9 cellular contexts compared by ENCODE assay signal in the genomic region with DNA sequence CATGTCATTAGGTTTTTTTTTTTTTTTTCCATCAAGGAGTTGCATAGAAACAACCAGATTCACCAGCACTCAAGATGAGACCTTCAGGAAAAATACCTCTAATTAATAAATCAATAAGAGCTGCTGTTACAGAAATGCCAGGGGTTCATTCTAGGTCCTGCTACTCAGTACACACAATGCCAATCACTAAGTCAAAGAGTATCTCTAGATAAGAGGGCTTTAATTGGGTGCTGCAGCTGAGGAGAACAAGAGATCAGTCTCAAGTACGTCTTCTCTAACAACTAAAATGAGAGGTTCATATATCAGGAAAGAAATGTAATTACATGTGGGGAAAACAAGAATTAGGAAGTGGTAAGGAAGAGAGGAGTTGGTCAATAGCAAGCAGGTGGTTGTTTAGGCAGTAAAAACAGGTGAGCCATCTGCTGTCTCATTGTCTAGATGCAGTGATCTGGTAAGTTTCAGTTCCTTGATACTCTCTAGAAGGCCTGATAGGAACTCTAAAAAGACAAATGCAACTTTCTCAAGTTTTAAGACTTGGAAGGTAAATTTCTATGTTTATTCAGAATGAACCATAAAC.
DNase-seq lines count a peak whose midpoint lies in the region; ATAC-seq and TF ChIP-seq lines count a peak whose summit lies in the region.
"Had no signal": no experiment of that assay in that cellular context is flagged by ENCODE, and none has a peak within 500 bp of the region (broad histone marks: within the 10 kb centered on the region; RNA-seq: fewer than 3 reads in every experiment).

No MANE protein-coding gene starts in this region.

- DNase-seq in NCI-H1092 treated with DMSO at 0.1 percent for 48 hours (lab: John Stamatoyannopoulos, UW) (peak; percentile 22), NCI-H1092 (lab: John Stamatoyannopoulos, UW) (no peak), renal cortical epithelial cell (ENCODE audit: low read depth) (peak; percentile 7), kidney glomerular epithelial cell (lab: John Stamatoyannopoulos, UW) (no peak)
- DNase-seq in stimulated activated CD4-positive, alpha-beta T cell treated with anti-CD3 and anti-CD28 coated beads, Interleukin-4, amount 100 ng/mL, for 4 hours: no peak
- DNase-seq in central memory CD4-positive, alpha-beta T cell: no peak
- DNase-seq: midbrain had no signal

- H3K4me1 ChIP-seq in KMS-11 (ENCODE audit: low read depth, poor library complexity, severe bottlenecking): peaks cover 40% of the 10 kb centered on the region

- H3K9ac ChIP-seq in KMS-11: peak overlapping the region; percentile 16; the same call in 1 of the 2 replicates

- no peak for TF ChIP-seq CTCF in KMS-11 (conservative IDR thresholded peaks at IDR 0.05; ENCODE audit: low read depth, low read length)

- H3K36me3 ChIP-seq in KMS-11 (ENCODE audit: insufficient read depth): no peaks in the 10 kb centered on the region

- ATAC-seq in HG02763 (IDR thresholded peaks at IDR 0.05; ENCODE audit: unreplicated experiment): peak; percentile 99

- H3K27me3 ChIP-seq in KMS-11 (ENCODE audit: insufficient read depth, low read depth): no peaks in the 10 kb centered on the region

- peak overlapping the region; percentile 30; the same call in 1 of the 2 replicates for H2AFZ ChIP-seq in KMS-11 (ENCODE audit: low read depth)

- H3K79me2 ChIP-seq in KMS-11 (ENCODE audit: insufficient read depth, low read depth): no peaks in the 10 kb centered on the region

- peak overlapping the region; percentile 85 for H3K27ac ChIP-seq in KMS-11

- no peak overlapping the region for H3K4me3 ChIP-seq in KMS-11 (IDR thresholded peaks at IDR 0.05; ENCODE audit: insufficient read depth, low read depth, low read length)

- H3K4me2 ChIP-seq in KMS-11: peak overlapping the region; percentile 58

- H4K20me1 ChIP-seq in KMS-11 (ENCODE audit: insufficient read depth): no peaks in the 10 kb centered on the region

Comparison
In these comparisons a context has a peak if more than half of its experiments do, and no peak if none do; other contexts are left out.
1. DNase-seq: peak in NCI-H1092 treated with DMSO at 0.1 percent for 48 hours (single experiment) and renal cortical epithelial cell (single experiment); none in NCI-H1092 (single experiment), stimulated activated CD4-positive, alpha-beta T cell treated with anti-CD3 and anti-CD28 coated beads, Interleukin-4, amount 100 ng/mL, for 4 hours (0 of 2), central memory CD4-positive, alpha-beta T cell (single experiment) and kidney glomerular epithelial cell (single experiment).